ENCODE assay signal across 9 cellular contexts in the genomic region with DNA sequence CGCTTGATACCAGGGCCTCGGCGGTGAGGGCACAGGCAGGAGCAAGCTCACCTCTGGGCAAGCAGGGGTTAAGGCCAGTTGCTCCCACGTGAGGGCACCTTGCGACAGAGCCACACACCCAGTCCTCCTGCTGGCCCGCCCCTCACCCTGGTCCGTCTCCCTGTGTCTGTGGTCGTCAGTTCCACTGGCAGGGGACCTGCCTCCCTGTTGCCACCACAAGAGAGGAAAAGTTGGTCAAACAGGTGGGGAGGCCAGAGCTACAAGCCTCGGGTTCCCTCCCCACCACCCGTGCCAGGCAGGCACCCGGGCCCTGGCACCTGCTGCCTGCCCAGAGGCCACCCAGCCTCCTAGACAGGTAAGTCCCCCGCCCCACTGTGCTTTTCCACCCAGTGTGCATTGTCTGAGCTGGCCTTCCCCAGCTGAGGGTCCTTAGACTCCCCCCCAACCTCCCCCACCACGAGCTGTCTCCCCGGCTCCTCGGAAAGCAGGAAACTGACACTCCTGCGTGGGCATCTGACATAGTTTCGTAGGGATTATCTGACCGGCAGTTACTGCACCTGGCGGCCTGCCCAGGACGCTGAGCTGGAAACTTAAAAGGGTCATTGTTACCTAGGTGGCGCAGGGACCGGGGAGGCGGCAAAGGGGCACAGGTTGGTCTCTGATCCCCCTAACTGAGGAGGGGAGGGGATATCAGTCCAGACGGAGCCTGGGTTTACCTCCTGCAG. TPM values are rescaled to one million over a fixed set of nuclear protein-coding genes. Genes with fewer than 3 reads are reported as not detected.
DNase-seq lines count a peak whose midpoint lies in the region; ATAC-seq and TF ChIP-seq lines count a peak whose summit lies in the region.
"Had no signal": no experiment of that assay in that cellular context is flagged by ENCODE, and none has a peak within 500 bp of the region (broad histone marks: within the 10 kb centered on the region; RNA-seq: fewer than 3 reads in every experiment).

A gene with protein sequence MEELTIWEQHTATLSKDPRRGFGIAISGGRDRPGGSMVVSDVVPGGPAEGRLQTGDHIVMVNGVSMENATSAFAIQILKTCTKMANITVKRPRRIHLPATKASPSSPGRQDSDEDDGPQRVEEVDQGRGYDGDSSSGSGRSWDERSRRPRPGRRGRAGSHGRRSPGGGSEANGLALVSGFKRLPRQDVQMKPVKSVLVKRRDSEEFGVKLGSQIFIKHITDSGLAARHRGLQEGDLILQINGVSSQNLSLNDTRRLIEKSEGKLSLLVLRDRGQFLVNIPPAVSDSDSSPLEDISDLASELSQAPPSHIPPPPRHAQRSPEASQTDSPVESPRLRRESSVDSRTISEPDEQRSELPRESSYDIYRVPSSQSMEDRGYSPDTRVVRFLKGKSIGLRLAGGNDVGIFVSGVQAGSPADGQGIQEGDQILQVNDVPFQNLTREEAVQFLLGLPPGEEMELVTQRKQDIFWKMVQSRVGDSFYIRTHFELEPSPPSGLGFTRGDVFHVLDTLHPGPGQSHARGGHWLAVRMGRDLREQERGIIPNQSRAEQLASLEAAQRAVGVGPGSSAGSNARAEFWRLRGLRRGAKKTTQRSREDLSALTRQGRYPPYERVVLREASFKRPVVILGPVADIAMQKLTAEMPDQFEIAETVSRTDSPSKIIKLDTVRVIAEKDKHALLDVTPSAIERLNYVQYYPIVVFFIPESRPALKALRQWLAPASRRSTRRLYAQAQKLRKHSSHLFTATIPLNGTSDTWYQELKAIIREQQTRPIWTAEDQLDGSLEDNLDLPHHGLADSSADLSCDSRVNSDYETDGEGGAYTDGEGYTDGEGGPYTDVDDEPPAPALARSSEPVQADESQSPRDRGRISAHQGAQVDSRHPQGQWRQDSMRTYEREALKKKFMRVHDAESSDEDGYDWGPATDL (plus strand): TSS at position 178 of the 725 bp plus-strand sequence. CDS start 20,049 bp downstream, outside the sequence.

- TF ChIP-seq CTCF in Caco-2 (IDR thresholded peaks at IDR 0.05; ENCODE audit: insufficient read depth in 1 of 2, low read depth in 1 of 2, low read length in 1 of 2, severe bottlenecking in 1 of 2, unreplicated experiment in 1 of 2): no peak

- H3K4me1 ChIP-seq in Caco-2: peaks cover 34% of the 10 kb centered on the region

- peak within 1 kb of the TSS; percentile 19 for H3K27ac Mint-ChIP-seq in Caco-2 (ENCODE audit: unreplicated experiment)
- H3K27ac Mint-ChIP-seq in naive thymus-derived CD8-positive, alpha-beta T cell: peak within 1 kb of the TSS in 1 of 10 donors; percentile 41
- H3K27ac Mint-ChIP-seq: stimulated activated naive CD8-positive, alpha-beta T cell treated with anti-CD3 and anti-CD28 coated beads, Interleukin-15, Interleukin-2, amounts not matched to agents 100 ng/mL and 50 ng/mL, for 24 hours had no signal

- DNase-seq in Caco-2 (peak; percentile 75 to 79), T47D (ENCODE audit: low read depth in 1 of 2, low spot score in 1 of 2) (peak; percentile 69 to 86), hippocampal formation (lab: John Stamatoyannopoulos, UW) (no peak)
- DNase-seq in naive thymus-derived CD8-positive, alpha-beta T cell: no peak

- intact Hi-C loops in Caco-2 (cut with micrococcal nuclease; ENCODE audit: unreplicated experiment): loop anchor here (1.0 to 5.0 kb wide), 2 partner anchors 12 to 41 kb away; no protein-coding TSS in a partner anchor

- BruUV-seq in Caco-2 (replicated peaks; lab: Mats Ljungman, UMichigan): TSS peak; percentile 43

- H3K36me3 Mint-ChIP-seq in Caco-2 (ENCODE audit: insufficient read depth, unreplicated experiment): peaks cover 7% of the 10 kb centered on the region
- H3K36me3 Mint-ChIP-seq in naive thymus-derived CD8-positive, alpha-beta T cell: no peaks in the 10 kb centered on the region

- H3K4me3 ChIP-seq in Caco-2 (ENCODE audit: low read depth, low read length): peak within 1 kb of the TSS; percentile 46

- H3K9me3 Mint-ChIP-seq in Caco-2 (ENCODE audit: unreplicated experiment): no peaks in the 10 kb centered on the region
- H3K9me3 Mint-ChIP-seq in naive thymus-derived CD8-positive, alpha-beta T cell: no peaks in the 10 kb centered on the region
- H3K9me3 Mint-ChIP-seq: stimulated activated naive CD8-positive, alpha-beta T cell treated with anti-CD3 and anti-CD28 coated beads, Interleukin-15, Interleukin-2, amounts not matched to agents 100 ng/mL and 50 ng/mL, for 24 hours had no signal

- ATAC-seq in naive thymus-derived CD8-positive, alpha-beta T cell: no peak
- ATAC-seq in GM19351 (IDR thresholded peaks at IDR 0.05; ENCODE audit: unreplicated experiment): no peak
- ATAC-seq in GM18511 (IDR thresholded peaks at IDR 0.05; ENCODE audit: unreplicated experiment): no peak
- no peak for ATAC-seq in HG03460 (IDR thresholded peaks at IDR 0.05; ENCODE audit: unreplicated experiment)

- in situ Hi-C loops in T47D (cut with HindIII; ENCODE audit: low pct_unique_long_range_greater_than_20kb, low sequenced_read_pairs): no loop called here

- POLR2A ChIA-PET in Caco-2 (lab: Charles Lee): interaction anchor here (0.7 to 1.0 kb wide), 2 partner anchors 55 to 1556 kb away, joined by 3 to 8 read pairs; no protein-coding TSS in a partner anchor
- POLR2A ChIA-PET in naive thymus-derived CD8-positive, alpha-beta T cell (lab: Charles Lee): interaction anchor here (0.9 kb wide), 1 partner anchor 11 kb away, joined by 3 read pairs; no protein-coding TSS in a partner anchor

- CTCF ChIA-PET in Caco-2 (lab: Charles Lee): interaction anchor here (0.6 to 1.2 kb wide), 4 partner anchors 10 to 279 kb away, joined by 3 to 4 read pairs (median 4); no protein-coding TSS in a partner anchor

- TF ChIP-seq RAD21 in Ishikawa (IDR thresholded peaks at IDR 0.05; ENCODE audit: low read depth): peak; percentile 4; the same call in 1 of the 2 replicates

- H3K4me3 Mint-ChIP-seq in Caco-2 (ENCODE audit: unreplicated experiment): peak within 1 kb of the TSS; percentile 68
- no peak within 1 kb of the TSS for H3K4me3 Mint-ChIP-seq in naive thymus-derived CD8-positive, alpha-beta T cell
- H3K4me3 Mint-ChIP-seq: stimulated activated naive CD8-positive, alpha-beta T cell treated with anti-CD3 and anti-CD28 coated beads, Interleukin-15, Interleukin-2, amounts not matched to agents 100 ng/mL and 50 ng/mL, for 24 hours had no signal

- H3K36me3 ChIP-seq in Caco-2 (ENCODE audit: control insufficient read depth, insufficient read depth, low read length): no peaks in the 10 kb centered on the region

- TF ChIP-seq EP300 in Ishikawa (IDR thresholded peaks at IDR 0.05; ENCODE audit: borderline replicate concordance): peak; percentile 73

- H3K27me3 ChIP-seq in Caco-2 (replicated peaks; ENCODE audit: control insufficient read depth, insufficient read depth, low read length): no peaks in the 10 kb centered on the region

- H3K27me3 Mint-ChIP-seq in Caco-2 (ENCODE audit: insufficient read depth, unreplicated experiment): no peaks in the 10 kb centered on the region
- H3K27me3 Mint-ChIP-seq in naive thymus-derived CD8-positive, alpha-beta T cell: peaks cover 0 to 20% (median 2%) of the 10 kb centered on the region in 5 donors

- H3K9me3 ChIP-seq in Caco-2: no peaks in the 10 kb centered on the region

- H3K4me1 Mint-ChIP-seq in Caco-2 (ENCODE audit: low read depth, unreplicated experiment): peaks cover 13% of the 10 kb centered on the region
- H3K4me1 Mint-ChIP-seq in naive thymus-derived CD8-positive, alpha-beta T cell: peaks cover 2 to 5% (median 4%) of the 10 kb centered on the region in 4 donors

TF ChIP-seq in Ishikawa, 13 proteins besides CTCF, POLR2A, EP300 and RAD21 (continues in another document):
- no peak for TF ChIP-seq FOXM1 (IDR thresholded peaks at IDR 0.05; ENCODE audit: borderline replicate concordance, low read depth)
- TF ChIP-seq USF1 (IDR thresholded peaks at IDR 0.05): peak; percentile 91
- no peak for TF ChIP-seq TAF1 (IDR thresholded peaks at IDR 0.05; ENCODE audit: low read depth)
- peak; percentile 39 for TF ChIP-seq TEAD4 (IDR thresholded peaks at IDR 0.05)
- TF ChIP-seq TCF12 (IDR thresholded peaks at IDR 0.05; ENCODE audit: low read depth): peak; percentile 55
- TF ChIP-seq, protein P1, sequence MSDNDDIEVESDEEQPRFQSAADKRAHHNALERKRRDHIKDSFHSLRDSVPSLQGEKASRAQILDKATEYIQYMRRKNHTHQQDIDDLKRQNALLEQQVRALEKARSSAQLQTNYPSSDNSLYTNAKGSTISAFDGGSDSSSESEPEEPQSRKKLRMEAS (IDR thresholded peaks at IDR 0.05): peak; percentile 65
- TF ChIP-seq CEBPB (IDR thresholded peaks at IDR 0.05): peak; percentile 93
- no peak for TF ChIP-seq REST (IDR thresholded peaks at IDR 0.05; ENCODE audit: low read depth)

RNA-seq across cellular contexts. Expression of the gene that starts here (rescaled TPM):
- total RNA-seq in Caco-2 (2022): 79.3 and 83.6 TPM in 2 replicates
- total RNA-seq in naive thymus-derived CD8-positive, alpha-beta T cell: 10 to 100 TPM; 13.0 TPM
- polyA plus RNA-seq in naive thymus-derived CD8-positive, alpha-beta T cell: 10 to 100 TPM in 1 of 3 donors, 1 to 10 TPM in 2; 5.2 to 11.1 (median 8.9) TPM

Comparison
In these comparisons a context has a peak if more than half of its experiments do, and no peak if none do; other contexts are left out.
1. DNase-seq: peak in Caco-2 (2 of 2) and T47D (2 of 2); none in naive thymus-derived CD8-positive, alpha-beta T cell (0 of 10) and hippocampal formation (0 of 2).